8 cellular contexts compared by ENCODE assay signal in the genomic region with DNA sequence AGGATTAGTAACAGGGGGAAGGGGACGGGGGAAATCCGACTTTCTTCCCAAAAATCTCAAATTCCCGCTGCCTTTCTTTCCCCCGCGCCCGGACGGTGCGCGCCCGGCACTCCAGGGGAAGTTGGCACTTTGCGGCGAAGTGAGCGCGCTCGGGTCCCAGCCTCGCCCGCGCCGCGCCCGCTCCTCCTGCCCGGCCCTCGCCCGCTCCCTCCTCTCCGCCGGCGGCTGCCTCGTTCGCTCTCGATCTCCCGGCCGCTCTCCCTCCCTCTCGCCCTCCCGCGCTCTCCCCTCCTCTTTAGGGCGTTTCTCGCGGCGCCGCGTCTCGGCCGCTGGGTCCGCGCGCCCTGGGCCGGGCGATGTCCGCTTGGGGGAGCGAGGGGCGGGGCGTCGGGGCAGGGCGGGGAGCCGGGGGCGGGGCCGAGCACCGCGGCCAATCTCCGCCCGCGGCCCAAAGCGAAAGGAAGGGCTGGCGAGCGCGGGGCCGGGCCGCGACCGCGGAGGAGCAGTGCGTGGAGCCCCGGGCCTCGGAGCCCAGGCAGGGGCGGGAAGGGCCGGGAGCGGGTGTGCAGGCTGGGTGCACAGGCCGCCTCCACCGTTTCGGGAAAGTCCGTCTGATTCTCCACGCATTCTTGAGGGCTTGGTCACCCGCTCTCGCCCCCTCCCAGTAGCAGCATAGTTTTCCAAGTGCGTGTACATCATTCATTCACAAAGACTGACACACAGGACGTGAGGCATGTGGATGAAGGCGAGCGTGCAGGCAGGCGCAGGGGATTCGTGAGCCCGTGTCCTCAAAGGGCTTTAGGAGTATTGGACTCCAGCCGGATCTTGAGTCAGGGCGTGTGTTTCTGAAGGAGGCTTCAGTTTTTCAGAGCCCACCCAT.
DNase-seq lines count a peak whose midpoint lies in the region; ATAC-seq and TF ChIP-seq lines count a peak whose summit lies in the region.

No MANE protein-coding gene starts in this region.

- H3F3A ChIP-seq in MM.1S (ENCODE audit: insufficient read depth, low read length), result no peaks in the 10 kb centered on the region

- DNase-seq in GM04504 (ENCODE audit: low read depth) (peak; percentile 97), HCEC 1CT (peak; percentile 99), MM.1S (peak; percentile 94), SKM-1 (lab: John Stamatoyannopoulos, UW; ENCODE audit: unreplicated experiment) (peak; percentile 87), Right ventricle myocardium inferior (ENCODE audit: missing footprints) (peak; percentile 98), osteocyte (ENCODE audit: extremely low spot score, unreplicated experiment) (peak; percentile 98), thoracic aorta (ENCODE audit: low spot score) (peak; percentile 79)
- peak; percentile 94 for DNase-seq in activated naive CD8-positive, alpha-beta T cell treated with anti-CD3 and anti-CD28 coated beads for 36 hours

- H3K4me2 ChIP-seq in MM.1S (ENCODE audit: low read depth, low read length), result peak overlapping the region; percentile 84

- H3K27ac Mint-ChIP-seq in activated naive CD8-positive, alpha-beta T cell treated with anti-CD3 and anti-CD28 coated beads for 36 hours, result peak overlapping the region; percentile 99
- peak overlapping the region; percentile 94 for H3K27ac Mint-ChIP-seq in osteocyte (ENCODE audit: unreplicated experiment)

- peaks cover 45% of the 10 kb centered on the region for H3K36me3 Mint-ChIP-seq in activated naive CD8-positive, alpha-beta T cell treated with anti-CD3 and anti-CD28 coated beads for 36 hours
- H3K36me3 Mint-ChIP-seq in osteocyte (ENCODE audit: unreplicated experiment), result no peaks in the 10 kb centered on the region

- peaks cover 44% of the 10 kb centered on the region for H3K4me1 Mint-ChIP-seq in activated naive CD8-positive, alpha-beta T cell treated with anti-CD3 and anti-CD28 coated beads for 36 hours
- peaks cover 67% of the 10 kb centered on the region for H3K4me1 Mint-ChIP-seq in osteocyte (ENCODE audit: unreplicated experiment)

- H3K4me3 ChIP-seq in MM.1S (ENCODE audit: low read length) (peak overlapping the region; percentile 82), thoracic aorta (peak overlapping the region; percentile 99)

- no peaks in the 10 kb centered on the region for H3K36me3 ChIP-seq in MM.1S (replicated peaks; ENCODE audit: insufficient read depth, low read length)
- no peaks in the 10 kb centered on the region for H3K36me3 ChIP-seq in thoracic aorta

- intact Hi-C loops in Right ventricle myocardium inferior (cut with DNase I), result loop anchor here (1.0 to 5.0 kb wide), 5 partner anchors 26 to 105 kb away; no protein-coding TSS in a partner anchor

- H4K20me1 ChIP-seq in MM.1S (ENCODE audit: insufficient read depth, low read length), result no peaks in the 10 kb centered on the region

- no peaks in the 10 kb centered on the region for H3K9me3 ChIP-seq in MM.1S (replicated peaks; ENCODE audit: insufficient read depth, low read length)
- H3K9me3 ChIP-seq in thoracic aorta, result no peaks in the 10 kb centered on the region

- peak overlapping the region; percentile 76 for H2AFZ ChIP-seq in MM.1S (ENCODE audit: low read length)

- TF ChIP-seq CTCF in MM.1S (IDR thresholded peaks at IDR 0.05; ENCODE audit: low read length), result no peak
- no peak for TF ChIP-seq CTCF in osteocyte (IDR thresholded peaks at IDR 0.05)
- no peak for TF ChIP-seq CTCF in thoracic aorta (IDR thresholded peaks at IDR 0.05)

- no peaks in the 10 kb centered on the region for H3K27me3 Mint-ChIP-seq in activated naive CD8-positive, alpha-beta T cell treated with anti-CD3 and anti-CD28 coated beads for 36 hours
- no peaks in the 10 kb centered on the region for H3K27me3 Mint-ChIP-seq in osteocyte (ENCODE audit: unreplicated experiment)

- H3K27me3 ChIP-seq in MM.1S (replicated peaks; ENCODE audit: insufficient read depth, low read length) (no peaks in the 10 kb centered on the region), thoracic aorta (replicated peaks; ENCODE audit: insufficient read depth) (no peaks in the 10 kb centered on the region)

- peak overlapping the region; percentile 97 for H3K4me3 Mint-ChIP-seq in activated naive CD8-positive, alpha-beta T cell treated with anti-CD3 and anti-CD28 coated beads for 36 hours
- peak overlapping the region; percentile 89 for H3K4me3 Mint-ChIP-seq in osteocyte (ENCODE audit: unreplicated experiment)

- H3K9me2 ChIP-seq in MM.1S (replicated peaks; ENCODE audit: insufficient read depth, low read length), result no peaks in the 10 kb centered on the region

- peak overlapping the region; percentile 72 for H3K9ac ChIP-seq in MM.1S (ENCODE audit: low read length)

- no peaks in the 10 kb centered on the region for H3K9me3 Mint-ChIP-seq in activated naive CD8-positive, alpha-beta T cell treated with anti-CD3 and anti-CD28 coated beads for 36 hours
- no peaks in the 10 kb centered on the region for H3K9me3 Mint-ChIP-seq in osteocyte (ENCODE audit: unreplicated experiment)

- ATAC-seq in Right ventricle myocardium inferior (peak; percentile 98), thoracic aorta (ENCODE audit: insufficient number of reproducible peaks, low FRiP score, low read depth) (peak; percentile 79)

- H3K27ac ChIP-seq in MM.1S (ENCODE audit: low read length) (peak overlapping the region; percentile 44; the same call in 1 of the 2 replicates), thoracic aorta (peak overlapping the region; percentile 98 to 99)

- peaks cover 15% of the 10 kb centered on the region for H3K4me1 ChIP-seq in MM.1S (ENCODE audit: low read length)
- peaks cover 34 to 56% of the 10 kb centered on the region in 2 donors for H3K4me1 ChIP-seq in thoracic aorta (ENCODE audit: control insufficient read depth in 1 of 2, low read depth in 2 of 2)

- peaks cover 46% of the 10 kb centered on the region for H3K79me2 ChIP-seq in MM.1S (ENCODE audit: low read length)

Comparison
In these comparisons a context has a peak if more than half of its experiments do, and no peak if none do; other contexts are left out.
1. Peak in every context shown above with its lines: DNase-seq, ATAC-seq, H3K4me3 ChIP-seq and H3K27ac ChIP-seq.